ENCODE assay signal across 18 cellular contexts in genomic region chr1:14441302-14441741, GRCh38.
DNase-seq lines count a peak whose midpoint lies in the region; ATAC-seq, FAIRE-seq and TF ChIP-seq lines count a peak whose summit lies in the region.
"Had no signal": no experiment of that assay in that cellular context is flagged by ENCODE, and none has a peak within 500 bp of the region (broad histone marks: within the 10 kb centered on the region; RNA-seq: fewer than 3 reads in every experiment).

No MANE protein-coding gene starts in this region.

- peaks cover 10 to 12% of the 10 kb centered on the region in 2 donors for H3K27me3 Mint-ChIP-seq in natural killer cell (ENCODE audit: low read depth in 2 of 2)
- H3K27me3 Mint-ChIP-seq: B cell had no signal

- no peak overlapping the region for H2AFZ ChIP-seq in IMR-90 (replicated peaks; ENCODE audit: low read length, poor library complexity)
- no peak overlapping the region for H2AFZ ChIP-seq in K562 (ENCODE audit: low read depth, low read length)

- peak; percentile 19; the same call in 1 of the 2 replicates for ATAC-seq in IMR-90 (ENCODE audit: low read depth)
- ATAC-seq in K562, result no peak
- no peak for ATAC-seq in lung (ENCODE audit: insufficient read depth, low FRiP score)
- no peak for ATAC-seq in HG03175 (IDR thresholded peaks at IDR 0.05; ENCODE audit: unreplicated experiment)
- ATAC-seq in natural killer cell, result no peak
- ATAC-seq: activated T-helper 17 cell treated with anti-CD3 and anti-CD28 coated beads, Interleukin-2, amount 50 U/mL, for 72 hours; gastrocnemius medialis; right lobe of liver; stimulated activated effector memory CD8-positive, alpha-beta T cell treated with anti-CD3 and anti-CD28 coated beads, Interleukin-12 subunit alpha, Interleukin-12 subunit beta, amount 100 ng/mL, for 72 hours had no signal

- no peak overlapping the region for H3K18ac ChIP-seq in IMR-90 (ENCODE audit: low read depth, low read length)

- dilution Hi-C loops in IMR-90 (cut with HindIII; ENCODE audit: low sequenced_read_pairs, unreplicated experiment), result no loop called here

- H3K14ac ChIP-seq in IMR-90 (replicated peaks; ENCODE audit: low read depth, low read length), result no peak overlapping the region

- H2BK5ac ChIP-seq in IMR-90 (ENCODE audit: low read depth, low read length, poor library complexity, severe bottlenecking), result peak overlapping the region; percentile 43

- FAIRE-seq in K562 (lab: Jason Lieb, UNC), result no peak
- FAIRE-seq: GM12891 had no signal

- no peak for TF ChIP-seq RAD21 in IMR-90 (IDR thresholded peaks at IDR 0.05; ENCODE audit: low read length)
- no peak for TF ChIP-seq RAD21 in K562 (CRISPR knock-in tag; conservative IDR thresholded peaks at IDR 0.05 in 1 of 2, IDR thresholded peaks at IDR 0.05 in 1 of 2)

- in situ Hi-C loops in IMR-90 (cut with MboI; ENCODE audit: low sequenced_read_pairs) (no loop called here), K562 (cut with MboI) (no loop called here)

- H3K4ac ChIP-seq in IMR-90 (ENCODE audit: low read depth, low read length), result no peak overlapping the region

- H3K79me1 ChIP-seq in IMR-90 (ENCODE audit: low read depth in 1 of 2, low read length in 2 of 2), result no peaks in the 10 kb centered on the region

- H2BK20ac ChIP-seq in IMR-90 (ENCODE audit: low read depth, low read length), result no peak overlapping the region

- H2BK120ac ChIP-seq in IMR-90 (ENCODE audit: low read depth, low read length), result no peak overlapping the region

- no peaks in the 10 kb centered on the region for H4K20me1 ChIP-seq in IMR-90 (ENCODE audit: insufficient read depth, low read length)
- 0 out of 2 replicates have a peak, but pooled peaks cover 4% of the 10 kb centered on the region for H4K20me1 ChIP-seq in K562 (replicated peaks; ENCODE audit: control insufficient read depth, insufficient read depth, low read length)

- H2BK15ac ChIP-seq in IMR-90 (ENCODE audit: low read depth, low read length), result no peak overlapping the region

- H3K9me1 ChIP-seq in IMR-90 (ENCODE audit: insufficient read depth, low read length), result no peaks in the 10 kb centered on the region
- no peaks in the 10 kb centered on the region for H3K9me1 ChIP-seq in K562 (ENCODE audit: control insufficient read depth, insufficient read depth, low read length)

- H3K4me1 ChIP-seq in IMR-90 (ENCODE audit: control insufficient read depth, insufficient read depth, low read length) (peaks cover 8% of the 10 kb centered on the region), K562 (replicated peaks in 1 of 2; ENCODE audit: control insufficient read depth in 2 of 2, insufficient read depth in 2 of 2, low read length in 2 of 2) (peaks cover 19 to 56% of the 10 kb centered on the region in 2 experiments), lung (ENCODE audit: control insufficient read depth in 2 of 2, insufficient read depth in 2 of 2, low read length in 2 of 2) (no peaks in the 10 kb centered on the region)
- H3K4me1 ChIP-seq: gastrocnemius medialis, right lobe of liver had no signal

- H3K4me1 Mint-ChIP-seq in natural killer cell, result no peaks in the 10 kb centered on the region
- H3K4me1 Mint-ChIP-seq: activated T-helper 17 cell treated with anti-CD3 and anti-CD28 coated beads, Interleukin-2, amount 50 U/mL, for 72 hours; B cell; stimulated activated effector memory CD8-positive, alpha-beta T cell treated with anti-CD3 and anti-CD28 coated beads, Interleukin-12 subunit alpha, Interleukin-12 subunit beta, amount 100 ng/mL, for 72 hours had no signal

- H3K27ac Mint-ChIP-seq in natural killer cell, result no peak overlapping the region
- H3K27ac Mint-ChIP-seq: activated T-helper 17 cell treated with anti-CD3 and anti-CD28 coated beads, Interleukin-2, amount 50 U/mL, for 72 hours; B cell; stimulated activated effector memory CD8-positive, alpha-beta T cell treated with anti-CD3 and anti-CD28 coated beads, Interleukin-12 subunit alpha, Interleukin-12 subunit beta, amount 100 ng/mL, for 72 hours had no signal

- H2AK9ac ChIP-seq in IMR-90 (replicated peaks; ENCODE audit: low read depth, low read length, poor library complexity), result no peak overlapping the region

- peak; percentile 91 for DNase-seq in AG09309 (ENCODE audit: low read depth)
- peak; percentile 83 for DNase-seq in IMR-90
- no peak for DNase-seq in K562 (ENCODE audit: extremely low read depth in 1 of 4, low spot score in 3 of 4)
- DNase-seq in lung (ENCODE audit: low spot score), result peak; percentile 65
- DNase-seq in activated T-cell treated with anti-CD3 and anti-CD28 coated beads for 4 hours, result no peak
- no peak for DNase-seq in MV-4-11 (lab: John Stamatoyannopoulos, UW)
- no peak for DNase-seq in natural killer cell
- DNase-seq: activated CD4-positive, alpha-beta T cell treated with anti-CD3 and anti-CD28 coated beads, Interleukin-2, amount 50 U/mL, for 4 hours; anterior cingulate cortex; DMS153; effector CD4-positive, alpha-beta T cell; right lobe of liver had no signal

- H3K27ac ChIP-seq in IMR-90 (ENCODE audit: insufficient read depth, low read length) (peak overlapping the region; percentile 51; the same call in 1 of the 2 replicates), K562 (ENCODE audit: extremely low read depth, low read depth, low read length) (no peak overlapping the region), lung (ENCODE audit: low read depth in 1 of 2, low read length in 1 of 2) (no peak overlapping the region)
- H3K27ac ChIP-seq: gastrocnemius medialis, right lobe of liver had no signal

- H3K36me3 Mint-ChIP-seq in natural killer cell, result no peaks in the 10 kb centered on the region
- H3K36me3 Mint-ChIP-seq: stimulated activated effector memory CD8-positive, alpha-beta T cell treated with anti-CD3 and anti-CD28 coated beads, Interleukin-12 subunit alpha, Interleukin-12 subunit beta, amount 100 ng/mL, for 72 hours had no signal

- no peak overlapping the region for H2AK5ac ChIP-seq in IMR-90 (ENCODE audit: low read depth, low read length)

- intact Hi-C loops in IMR-90 (cut with micrococcal nuclease), result loop anchor here (5.0 kb wide), 1 partner anchor 46 kb away; no protein-coding TSS in a partner anchor
- intact Hi-C loops in K562 (cut with micrococcal nuclease), result no loop called here
- intact Hi-C loops in natural killer cell (cut with micrococcal nuclease), result no loop called here

- H4K91ac ChIP-seq in IMR-90 (ENCODE audit: insufficient read depth, low read depth, low read length), result no peak overlapping the region

- POLR2A ChIA-PET in IMR-90 (lab: Charles Lee; ENCODE audit: unreplicated experiment) (no interaction called here), K562 (lab: Yijun Ruan, JAX) (no interaction called here)

- CTCF ChIA-PET in IMR-90 (lab: Yijun Ruan, JAX), result no interaction called here
- CTCF ChIA-PET in K562 (lab: Yijun Ruan, JAX; ENCODE audit: low intra/inter-chr PET ratio), result no interaction called here

- H3K4me3 Mint-ChIP-seq in natural killer cell, result no peak overlapping the region
- H3K4me3 Mint-ChIP-seq: activated T-helper 17 cell treated with anti-CD3 and anti-CD28 coated beads, Interleukin-2, amount 50 U/mL, for 72 hours; B cell; stimulated activated effector memory CD8-positive, alpha-beta T cell treated with anti-CD3 and anti-CD28 coated beads, Interleukin-12 subunit alpha, Interleukin-12 subunit beta, amount 100 ng/mL, for 72 hours had no signal

- H3K9me3 ChIP-seq in IMR-90 (ENCODE audit: control insufficient read depth, insufficient read depth, low read length) (no peaks in the 10 kb centered on the region), K562 (replicated peaks; ENCODE audit: control insufficient read depth, insufficient read depth, low read depth, low read length) (0 out of 2 replicates have a peak, but pooled peaks cover 4% of the 10 kb centered on the region), lung (ENCODE audit: control insufficient read depth in 2 of 2, insufficient read depth in 1 of 2, low read length in 1 of 2) (no peaks in the 10 kb centered on the region)
- H3K9me3 ChIP-seq: gastrocnemius medialis, right lobe of liver had no signal

- H4K5ac ChIP-seq in IMR-90 (ENCODE audit: low read depth, low read length), result no peak overlapping the region

- H3K4me3 ChIP-seq in AG09309 (ENCODE audit: control insufficient read depth, low read depth, low read length) (no peak overlapping the region), IMR-90 (ENCODE audit: insufficient read depth, low read depth, low read length) (no peak overlapping the region), K562 (no peak overlapping the region), lung (no peak overlapping the region)
- H3K4me3 ChIP-seq: gastrocnemius medialis, right lobe of liver had no signal

- H3K27me3 ChIP-seq in IMR-90 (ENCODE audit: control insufficient read depth, insufficient read depth, low read length) (no peaks in the 10 kb centered on the region), K562 (ENCODE audit: control insufficient read depth in 2 of 2, insufficient read depth in 2 of 2, low read length in 2 of 2) (no peaks in the 10 kb centered on the region), lung (ENCODE audit: control insufficient read depth, insufficient read depth) (no peaks in the 10 kb centered on the region)
- H3K27me3 ChIP-seq: gastrocnemius medialis, right lobe of liver had no signal

- H3K4me2 ChIP-seq in IMR-90 (ENCODE audit: low read depth, low read length), result no peak overlapping the region
- no peak overlapping the region for H3K4me2 ChIP-seq in K562 (ENCODE audit: insufficient read depth, low read length)

- TF ChIP-seq CTCF in AG09309 (IDR thresholded peaks at IDR 0.05; ENCODE audit: control insufficient read depth, insufficient read depth, low read depth, low read length, missing control alignments) (no peak), IMR-90 (conservative IDR thresholded peaks at IDR 0.05; ENCODE audit: low read depth, low read length) (no peak), K562 (IDR thresholded peaks at IDR 0.05 in 2 of 3, conservative IDR thresholded peaks at IDR 0.05 in 1 of 3; ENCODE audit: insufficient read depth in 2 of 3, low read depth in 1 of 3, low read length in 3 of 3) (no peak), lung (IDR thresholded peaks at IDR 0.05; ENCODE audit: control extremely low read depth, extremely low read depth) (no peak), natural killer cell (IDR thresholded peaks at IDR 0.05) (no peak)

- no peak for TF ChIP-seq EP300 in K562 (IDR thresholded peaks at IDR 0.05; ENCODE audit: low read length)

- no peak overlapping the region for H3K9ac ChIP-seq in IMR-90 (ENCODE audit: low read depth, low read length)
- no peak overlapping the region for H3K9ac ChIP-seq in K562 (ENCODE audit: insufficient read depth in 1 of 2, low read depth in 2 of 2, low read length in 2 of 2)

- H3K79me2 ChIP-seq in K562 (ENCODE audit: control insufficient read depth, insufficient read depth, low read length), result no peaks in the 10 kb centered on the region

- H4K8ac ChIP-seq in IMR-90 (ENCODE audit: low read depth in 2 of 2, low read length in 2 of 2), result no peak overlapping the region; a peak in 1 of 4 replicates

- H3K23ac ChIP-seq in IMR-90 (ENCODE audit: low read depth, low read length), result no peak overlapping the region

- TF ChIP-seq POLR2A in IMR-90 (IDR thresholded peaks at IDR 0.05; ENCODE audit: low read depth, low read length) (no peak), K562 (conservative IDR thresholded peaks at IDR 0.05) (no peak)

- no peak overlapping the region for H3K56ac ChIP-seq in IMR-90 (ENCODE audit: extremely low read depth, insufficient read depth, low read length)

- H3K9me3 Mint-ChIP-seq in natural killer cell, result no peaks in the 10 kb centered on the region
- H3K9me3 Mint-ChIP-seq: stimulated activated effector memory CD8-positive, alpha-beta T cell treated with anti-CD3 and anti-CD28 coated beads, Interleukin-12 subunit alpha, Interleukin-12 subunit beta, amount 100 ng/mL, for 72 hours had no signal

- BruUV-seq in IMR-90 (replicated peaks; lab: Mats Ljungman, UMichigan) (no TSS peak), K562 (replicated peaks; lab: Mats Ljungman, UMichigan) (no TSS peak)

- H3K36me3 ChIP-seq in IMR-90 (ENCODE audit: control insufficient read depth, insufficient read depth, low read length) (no peaks in the 10 kb centered on the region), K562 (ENCODE audit: control insufficient read depth, insufficient read depth, low read length) (no peaks in the 10 kb centered on the region), lung (ENCODE audit: control insufficient read depth in 2 of 2, insufficient read depth in 2 of 2, low read length in 2 of 2) (no peaks in the 10 kb centered on the region)
- H3K36me3 ChIP-seq: gastrocnemius medialis, right lobe of liver had no signal

- WGBS in IMR-90 (ENCODE audit: extremely low coverage in 2 of 2, insufficient read length in 1 of 2), 2 experiments, result no CpG with 5 or more reads among the region's 6 CpGs
- 63% methylated on average over 6 of the region's 6 CpGs for WGBS in K562 (ENCODE audit: insufficient coverage, low coverage, missing lambda C conversion rate)
- 66 to 82% methylated on average over 6 of the region's 6 CpGs for WGBS in lung, 2 donors

Comparison
In these comparisons a context has a peak if more than half of its experiments do, and no peak if none do; other contexts are left out.
1. DNase-seq: peak in AG09309 (single experiment), IMR-90 (single experiment) and lung (single experiment); none in K562 (0 of 4), activated T-cell treated with anti-CD3 and anti-CD28 coated beads for 4 hours (single experiment), MV-4-11 (single experiment) and natural killer cell (single experiment).